Comparison of ENCODE assay signal across 16 cellular contexts in the genomic region with DNA sequence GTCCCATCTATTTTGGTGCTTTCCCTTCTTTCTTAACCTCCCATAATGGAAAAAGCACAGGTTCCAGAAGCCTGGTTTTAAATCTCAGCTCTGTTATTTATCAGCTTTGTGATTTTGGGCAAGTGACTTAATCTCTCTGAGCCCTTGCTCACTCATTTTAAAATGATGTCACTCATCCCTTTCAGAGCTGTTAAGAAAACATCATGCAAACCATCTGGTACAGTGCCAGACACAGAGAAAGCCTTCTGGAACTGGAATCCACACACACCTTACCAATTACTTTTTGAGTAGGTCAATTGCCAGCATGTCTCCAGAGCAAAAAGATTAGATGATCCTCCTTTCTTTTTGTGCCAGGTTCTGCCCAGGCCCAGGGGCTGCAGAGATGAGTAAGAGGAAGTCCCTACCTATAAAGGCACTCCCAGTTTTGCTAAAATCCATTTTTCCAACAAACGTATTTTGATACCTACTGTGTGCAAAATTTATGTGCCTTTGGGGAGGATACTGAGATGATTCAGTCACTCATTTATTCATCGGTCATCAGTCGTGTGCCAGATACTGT.
A peak's percentile ranks its signal among the peaks of the same experiment; 100 is the strongest.
DNase-seq lines count a peak whose midpoint lies in the region; ATAC-seq and TF ChIP-seq lines count a peak whose summit lies in the region.
"Had no signal": no experiment of that assay in that cellular context is flagged by ENCODE, and none has a peak within 500 bp of the region (broad histone marks: within the 10 kb centered on the region; RNA-seq: fewer than 3 reads in every experiment).

No MANE protein-coding gene starts in this region.

- CTCF ChIA-PET in WTC11 (lab: Charles Lee), result interaction anchor here (0.7 to 1.7 kb wide), 2 partner anchors 9 to 80 kb away, joined by 3 to 4 read pairs; no protein-coding TSS in a partner anchor

- no peak for TF ChIP-seq CTCF in WTC11 (IDR thresholded peaks at IDR 0.05)

- H3K9me3 Mint-ChIP-seq in WTC11, result no peaks in the 10 kb centered on the region
- H3K9me3 Mint-ChIP-seq: activated naive CD4-positive, alpha-beta T cell treated with anti-CD3 and anti-CD28 coated beads, Interleukin-2, amount 50 U/mL, for 24 hours had no signal

- H3K4me1 Mint-ChIP-seq in WTC11, result peaks cover 90% of the 10 kb centered on the region
- H3K4me1 Mint-ChIP-seq: activated naive CD4-positive, alpha-beta T cell treated with anti-CD3 and anti-CD28 coated beads, Interleukin-2, amount 50 U/mL, for 24 hours had no signal

- no peak for ATAC-seq in WTC11
- ATAC-seq in HG03139 (IDR thresholded peaks at IDR 0.05; ENCODE audit: unreplicated experiment), result no peak
- ATAC-seq: Panc1 had no signal

- POLR2A ChIA-PET in WTC11 (lab: Charles Lee), result no interaction called here

- in situ Hi-C loops in G401 (cut with HindIII; ENCODE audit: low sequenced_read_pairs), result no loop called here

- no peaks in the 10 kb centered on the region for H3K27me3 Mint-ChIP-seq in WTC11 (ENCODE audit: low read depth)

- H3K4me3 Mint-ChIP-seq in WTC11, result no peak overlapping the region
- H3K4me3 Mint-ChIP-seq: activated naive CD4-positive, alpha-beta T cell treated with anti-CD3 and anti-CD28 coated beads, Interleukin-2, amount 50 U/mL, for 24 hours had no signal

- no peaks in the 10 kb centered on the region for H3K36me3 Mint-ChIP-seq in WTC11
- H3K36me3 Mint-ChIP-seq: activated naive CD4-positive, alpha-beta T cell treated with anti-CD3 and anti-CD28 coated beads, Interleukin-2, amount 50 U/mL, for 24 hours had no signal

- peak overlapping the region; percentile 67 for H3K27ac Mint-ChIP-seq in WTC11
- H3K27ac Mint-ChIP-seq: activated naive CD4-positive, alpha-beta T cell treated with anti-CD3 and anti-CD28 coated beads, Interleukin-2, amount 50 U/mL, for 24 hours had no signal

- peak; percentile 37 for DNase-seq in G401 (ENCODE audit: low spot score)
- DNase-seq in NCI-H1694 (lab: John Stamatoyannopoulos, UW), result peak; percentile 7
- DNase-seq in WTC11 (ENCODE audit: low spot score), result no peak
- DNase-seq in kidney tubule cell (ENCODE audit: low spot score), result peak; percentile 80
- DNase-seq in globus pallidus (ENCODE audit: low spot score), result no peak
- DNase-seq in T-helper 1 cell, result no peak
- DNase-seq: activated T-cell treated with anti-CD3 and anti-CD28 coated beads, Interleukin-2, amount 50 U/mL, for 1 hour; DMS153; erythroblast; KBM-7; NCI-H1417; NCI-H526 treated with DMSO at 0.1 percent for 48 hours; stimulated activated CD4-positive, alpha-beta T cell treated with anti-CD3 and anti-CD28 coated beads, Interleukin-4, amount 100 ng/mL, for 1 hour had no signal

TF ChIP-seq in WTC11, 78 proteins besides CTCF, POLR2A, EP300 and RAD21:
- no peak for TF ChIP-seq ZNF121 (CRISPR knock-in tag; IDR thresholded peaks at IDR 0.05)
- TF ChIP-seq, protein P1, sequence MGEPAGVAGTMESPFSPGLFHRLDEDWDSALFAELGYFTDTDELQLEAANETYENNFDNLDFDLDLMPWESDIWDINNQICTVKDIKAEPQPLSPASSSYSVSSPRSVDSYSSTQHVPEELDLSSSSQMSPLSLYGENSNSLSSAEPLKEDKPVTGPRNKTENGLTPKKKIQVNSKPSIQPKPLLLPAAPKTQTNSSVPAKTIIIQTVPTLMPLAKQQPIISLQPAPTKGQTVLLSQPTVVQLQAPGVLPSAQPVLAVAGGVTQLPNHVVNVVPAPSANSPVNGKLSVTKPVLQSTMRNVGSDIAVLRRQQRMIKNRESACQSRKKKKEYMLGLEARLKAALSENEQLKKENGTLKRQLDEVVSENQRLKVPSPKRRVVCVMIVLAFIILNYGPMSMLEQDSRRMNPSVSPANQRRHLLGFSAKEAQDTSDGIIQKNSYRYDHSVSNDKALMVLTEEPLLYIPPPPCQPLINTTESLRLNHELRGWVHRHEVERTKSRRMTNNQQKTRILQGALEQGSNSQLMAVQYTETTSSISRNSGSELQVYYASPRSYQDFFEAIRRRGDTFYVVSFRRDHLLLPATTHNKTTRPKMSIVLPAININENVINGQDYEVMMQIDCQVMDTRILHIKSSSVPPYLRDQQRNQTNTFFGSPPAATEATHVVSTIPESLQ (CRISPR knock-in tag; IDR thresholded peaks at IDR 0.05), result no peak
- TF ChIP-seq ZNF416 (CRISPR knock-in tag; IDR thresholded peaks at IDR 0.05), result no peak
- TF ChIP-seq ZNF317 (CRISPR knock-in tag; IDR thresholded peaks at IDR 0.05; ENCODE audit: borderline replicate concordance, low read depth), result no peak
- no peak for TF ChIP-seq CREM (CRISPR knock-in tag; IDR thresholded peaks at IDR 0.05)
- TF ChIP-seq, protein P2, sequence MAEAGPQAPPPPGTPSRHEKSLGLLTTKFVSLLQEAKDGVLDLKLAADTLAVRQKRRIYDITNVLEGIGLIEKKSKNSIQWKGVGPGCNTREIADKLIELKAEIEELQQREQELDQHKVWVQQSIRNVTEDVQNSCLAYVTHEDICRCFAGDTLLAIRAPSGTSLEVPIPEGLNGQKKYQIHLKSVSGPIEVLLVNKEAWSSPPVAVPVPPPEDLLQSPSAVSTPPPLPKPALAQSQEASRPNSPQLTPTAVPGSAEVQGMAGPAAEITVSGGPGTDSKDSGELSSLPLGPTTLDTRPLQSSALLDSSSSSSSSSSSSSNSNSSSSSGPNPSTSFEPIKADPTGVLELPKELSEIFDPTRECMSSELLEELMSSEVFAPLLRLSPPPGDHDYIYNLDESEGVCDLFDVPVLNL (CRISPR knock-in tag; IDR thresholded peaks at IDR 0.05; ENCODE audit: borderline replicate concordance, low read depth), result no peak
- TF ChIP-seq, protein P3, sequence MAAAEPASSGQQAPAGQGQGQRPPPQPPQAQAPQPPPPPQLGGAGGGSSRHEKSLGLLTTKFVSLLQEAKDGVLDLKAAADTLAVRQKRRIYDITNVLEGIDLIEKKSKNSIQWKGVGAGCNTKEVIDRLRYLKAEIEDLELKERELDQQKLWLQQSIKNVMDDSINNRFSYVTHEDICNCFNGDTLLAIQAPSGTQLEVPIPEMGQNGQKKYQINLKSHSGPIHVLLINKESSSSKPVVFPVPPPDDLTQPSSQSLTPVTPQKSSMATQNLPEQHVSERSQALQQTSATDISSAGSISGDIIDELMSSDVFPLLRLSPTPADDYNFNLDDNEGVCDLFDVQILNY (CRISPR knock-in tag; IDR thresholded peaks at IDR 0.05), result no peak
- TF ChIP-seq NFATC4 (CRISPR knock-in tag; IDR thresholded peaks at IDR 0.05), result no peak
- TF ChIP-seq RORB (CRISPR knock-in tag; IDR thresholded peaks at IDR 0.05), result no peak
- no peak for TF ChIP-seq NR3C1 (CRISPR knock-in tag; conservative IDR thresholded peaks at IDR 0.05; ENCODE audit: low read depth)
- no peak for TF ChIP-seq ESRRA (CRISPR knock-in tag; IDR thresholded peaks at IDR 0.05; ENCODE audit: borderline replicate concordance)
- TF ChIP-seq, protein P4, sequence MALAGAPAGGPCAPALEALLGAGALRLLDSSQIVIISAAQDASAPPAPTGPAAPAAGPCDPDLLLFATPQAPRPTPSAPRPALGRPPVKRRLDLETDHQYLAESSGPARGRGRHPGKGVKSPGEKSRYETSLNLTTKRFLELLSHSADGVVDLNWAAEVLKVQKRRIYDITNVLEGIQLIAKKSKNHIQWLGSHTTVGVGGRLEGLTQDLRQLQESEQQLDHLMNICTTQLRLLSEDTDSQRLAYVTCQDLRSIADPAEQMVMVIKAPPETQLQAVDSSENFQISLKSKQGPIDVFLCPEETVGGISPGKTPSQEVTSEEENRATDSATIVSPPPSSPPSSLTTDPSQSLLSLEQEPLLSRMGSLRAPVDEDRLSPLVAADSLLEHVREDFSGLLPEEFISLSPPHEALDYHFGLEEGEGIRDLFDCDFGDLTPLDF (CRISPR knock-in tag; IDR thresholded peaks at IDR 0.05), result no peak
- TF ChIP-seq, protein P5, sequence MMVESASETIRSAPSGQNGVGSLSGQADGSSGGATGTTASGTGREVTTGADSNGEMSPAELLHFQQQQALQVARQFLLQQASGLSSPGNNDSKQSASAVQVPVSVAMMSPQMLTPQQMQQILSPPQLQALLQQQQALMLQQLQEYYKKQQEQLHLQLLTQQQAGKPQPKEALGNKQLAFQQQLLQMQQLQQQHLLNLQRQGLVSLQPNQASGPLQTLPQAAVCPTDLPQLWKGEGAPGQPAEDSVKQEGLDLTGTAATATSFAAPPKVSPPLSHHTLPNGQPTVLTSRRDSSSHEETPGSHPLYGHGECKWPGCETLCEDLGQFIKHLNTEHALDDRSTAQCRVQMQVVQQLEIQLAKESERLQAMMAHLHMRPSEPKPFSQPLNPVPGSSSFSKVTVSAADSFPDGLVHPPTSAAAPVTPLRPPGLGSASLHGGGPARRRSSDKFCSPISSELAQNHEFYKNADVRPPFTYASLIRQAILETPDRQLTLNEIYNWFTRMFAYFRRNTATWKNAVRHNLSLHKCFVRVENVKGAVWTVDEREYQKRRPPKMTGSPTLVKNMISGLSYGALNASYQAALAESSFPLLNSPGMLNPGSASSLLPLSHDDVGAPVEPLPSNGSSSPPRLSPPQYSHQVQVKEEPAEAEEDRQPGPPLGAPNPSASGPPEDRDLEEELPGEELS (CRISPR knock-in tag; IDR thresholded peaks at IDR 0.05), result no peak
- TF ChIP-seq, protein P6, sequence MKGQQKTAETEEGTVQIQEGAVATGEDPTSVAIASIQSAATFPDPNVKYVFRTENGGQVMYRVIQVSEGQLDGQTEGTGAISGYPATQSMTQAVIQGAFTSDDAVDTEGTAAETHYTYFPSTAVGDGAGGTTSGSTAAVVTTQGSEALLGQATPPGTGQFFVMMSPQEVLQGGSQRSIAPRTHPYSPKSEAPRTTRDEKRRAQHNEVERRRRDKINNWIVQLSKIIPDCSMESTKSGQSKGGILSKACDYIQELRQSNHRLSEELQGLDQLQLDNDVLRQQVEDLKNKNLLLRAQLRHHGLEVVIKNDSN (CRISPR knock-in tag; IDR thresholded peaks at IDR 0.05), result no peak
- TF ChIP-seq, protein P7, sequence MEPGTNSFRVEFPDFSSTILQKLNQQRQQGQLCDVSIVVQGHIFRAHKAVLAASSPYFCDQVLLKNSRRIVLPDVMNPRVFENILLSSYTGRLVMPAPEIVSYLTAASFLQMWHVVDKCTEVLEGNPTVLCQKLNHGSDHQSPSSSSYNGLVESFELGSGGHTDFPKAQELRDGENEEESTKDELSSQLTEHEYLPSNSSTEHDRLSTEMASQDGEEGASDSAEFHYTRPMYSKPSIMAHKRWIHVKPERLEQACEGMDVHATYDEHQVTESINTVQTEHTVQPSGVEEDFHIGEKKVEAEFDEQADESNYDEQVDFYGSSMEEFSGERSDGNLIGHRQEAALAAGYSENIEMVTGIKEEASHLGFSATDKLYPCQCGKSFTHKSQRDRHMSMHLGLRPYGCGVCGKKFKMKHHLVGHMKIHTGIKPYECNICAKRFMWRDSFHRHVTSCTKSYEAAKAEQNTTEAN (CRISPR knock-in tag; IDR thresholded peaks at IDR 0.05), result no peak
- no peak for TF ChIP-seq SMAD4 (CRISPR knock-in tag; IDR thresholded peaks at IDR 0.05)
- TF ChIP-seq NR1H2 (CRISPR knock-in tag; IDR thresholded peaks at IDR 0.05), result no peak

Comparison
In these comparisons a context has a peak if more than half of its experiments do, and no peak if none do; other contexts are left out.
1. DNase-seq: peak in G401 (single experiment), NCI-H1694 (single experiment) and kidney tubule cell (single experiment); none in WTC11 (single experiment), globus pallidus (single experiment) and T-helper 1 cell (0 of 5).